In genomic region chr10:31134303-31134928, GRCh38 we compare ENCODE assay signal across 8 cellular contexts.
DNase-seq lines count a peak whose midpoint lies in the region; ATAC-seq, FAIRE-seq and TF ChIP-seq lines count a peak whose summit lies in the region.

No MANE protein-coding gene starts in this region.

- peak overlapping the region; percentile 73 for H3K27ac ChIP-seq in duodenal mucosa (ENCODE audit: low read depth, low read length)
- H3K27ac ChIP-seq in lung (ENCODE audit: low read depth in 1 of 2, low read length in 1 of 2), result peak overlapping the region; percentile 89
- H3K27ac ChIP-seq in subcutaneous abdominal adipose tissue (ENCODE audit: low read depth, low read length), result peak overlapping the region; percentile 84

- H3K27me3 ChIP-seq in BE2C, result no peaks in the 10 kb centered on the region
- H3K27me3 ChIP-seq in duodenal mucosa (ENCODE audit: control insufficient read depth in 1 of 2, insufficient read depth in 2 of 2, low read length in 2 of 2), result no peaks in the 10 kb centered on the region
- no peaks in the 10 kb centered on the region for H3K27me3 ChIP-seq in lung (ENCODE audit: control insufficient read depth, insufficient read depth)
- no peaks in the 10 kb centered on the region for H3K27me3 ChIP-seq in subcutaneous abdominal adipose tissue (ENCODE audit: control insufficient read depth in 5 of 5, insufficient read depth in 4 of 5, low read length in 5 of 5)

- H3K36me3 ChIP-seq in BE2C, result no peaks in the 10 kb centered on the region
- no peaks in the 10 kb centered on the region for H3K36me3 ChIP-seq in duodenal mucosa (ENCODE audit: control insufficient read depth in 1 of 2, insufficient read depth in 2 of 2, low read length in 2 of 2)
- H3K36me3 ChIP-seq in lung (ENCODE audit: control insufficient read depth in 2 of 2, insufficient read depth in 2 of 2, low read length in 2 of 2), result no peaks in the 10 kb centered on the region
- H3K36me3 ChIP-seq in subcutaneous abdominal adipose tissue (ENCODE audit: control insufficient read depth in 5 of 5, insufficient read depth in 5 of 5, low read length in 5 of 5), result no peaks in the 10 kb centered on the region

- TF ChIP-seq CTCF in BE2C (IDR thresholded peaks at IDR 0.05; ENCODE audit: low read depth, low read length), result no peak
- TF ChIP-seq CTCF in lung (IDR thresholded peaks at IDR 0.05; ENCODE audit: control extremely low read depth, extremely low read depth), result no peak

- H3K27me3 Mint-ChIP-seq in T-helper 17 cell, result no peaks in the 10 kb centered on the region

- H3K4me1 ChIP-seq in BE2C (peaks cover 18% of the 10 kb centered on the region), duodenal mucosa (ENCODE audit: control insufficient read depth in 1 of 2, insufficient read depth in 2 of 2, low read length in 2 of 2) (peaks cover 21 to 23% of the 10 kb centered on the region in 2 donors), lung (ENCODE audit: control insufficient read depth in 2 of 2, insufficient read depth in 2 of 2, low read length in 2 of 2) (peaks cover 0 to 6% of the 10 kb centered on the region in 2 donors), subcutaneous abdominal adipose tissue (ENCODE audit: control insufficient read depth in 5 of 5, insufficient read depth in 5 of 5, low read length in 5 of 5) (peaks cover 4 to 25% (median 19%) of the 10 kb centered on the region in 5 donors)

- ATAC-seq in T-helper 17 cell (peak; percentile 21), lung (ENCODE audit: insufficient read depth, low FRiP score) (peak; percentile 21), GM18517 (IDR thresholded peaks at IDR 0.05; ENCODE audit: unreplicated experiment) (no peak)

- H3K9me3 ChIP-seq in BE2C, result no peaks in the 10 kb centered on the region
- no peaks in the 10 kb centered on the region for H3K9me3 ChIP-seq in T-helper 17 cell (ENCODE audit: control insufficient read depth, low read length, poor library complexity, severe bottlenecking)
- no peaks in the 10 kb centered on the region for H3K9me3 ChIP-seq in duodenal mucosa (ENCODE audit: control insufficient read depth in 1 of 2, low read length in 2 of 2)
- H3K9me3 ChIP-seq in lung (ENCODE audit: control insufficient read depth in 2 of 2, insufficient read depth in 1 of 2, low read length in 1 of 2), result no peaks in the 10 kb centered on the region
- H3K9me3 ChIP-seq in subcutaneous abdominal adipose tissue (ENCODE audit: control insufficient read depth in 5 of 5, low read length in 5 of 5), result no peaks in the 10 kb centered on the region

- DNase-seq in BE2C (peak; percentile 84), GM18507 (ENCODE audit: extremely low spot score, insufficient read length, low read depth) (peak; percentile 5), HPDE6-E6E7 (ENCODE audit: extremely low spot score) (peak; percentile 6), T-helper 17 cell (no peak), lung (ENCODE audit: low spot score) (peak; percentile 35)

- peak overlapping the region; percentile 61 for H3K4me3 ChIP-seq in BE2C (ENCODE audit: low read depth, low read length)
- H3K4me3 ChIP-seq in duodenal mucosa (ENCODE audit: low read depth in 1 of 2, low read length in 2 of 2), result peak overlapping the region; percentile 66 to 67
- H3K4me3 ChIP-seq in lung, result no peak overlapping the region
- peak overlapping the region; percentile 61 to 85 (median 68) for H3K4me3 ChIP-seq in subcutaneous abdominal adipose tissue (ENCODE audit: low read depth in 1 of 5, low read length in 5 of 5)

- H3K27ac Mint-ChIP-seq in T-helper 17 cell, result peak overlapping the region; percentile 14

- H3K36me3 Mint-ChIP-seq in T-helper 17 cell (ENCODE audit: low read depth), result no peaks in the 10 kb centered on the region

- FAIRE-seq in GM18507 (lab: Jason Lieb, UNC), result peak; percentile 38

- H3K4me1 Mint-ChIP-seq in T-helper 17 cell, result peaks cover 13% of the 10 kb centered on the region

- peak overlapping the region; percentile 34 to 76 for H3K9ac ChIP-seq in duodenal mucosa (ENCODE audit: low read depth in 1 of 2, low read length in 2 of 2)
- peak overlapping the region; percentile 38 to 78 (median 67) for H3K9ac ChIP-seq in subcutaneous abdominal adipose tissue (ENCODE audit: low read length in 5 of 5)

- WGBS in lung, 2 donors, result 3 to 9% methylated on average over 23 of the region's 23 CpGs

- peak overlapping the region; percentile 85 for H3K4me3 Mint-ChIP-seq in T-helper 17 cell

Comparison
In these comparisons a context has a peak if more than half of its experiments do, and no peak if none do; other contexts are left out.
1. DNase-seq: peak in BE2C (single experiment), GM18507 (single experiment), HPDE6-E6E7 (single experiment) and lung (single experiment); none in T-helper 17 cell (0 of 3).
2. Peak in every context shown above with its lines, with median percentiles within 50 percentile points of each other: H3K27ac ChIP-seq.